Comparison of ENCODE assay signal across 14 cellular contexts in genomic region chr6:139327038-139327437, GRCh38. TPM values are rescaled to one million over a fixed set of nuclear protein-coding genes. Genes with fewer than 3 reads are reported as not detected.
A peak's percentile ranks its signal among the peaks of the same experiment; 100 is the strongest.
DNase-seq lines count a peak whose midpoint lies in the region; ATAC-seq and TF ChIP-seq lines count a peak whose summit lies in the region.
"Had no signal": no experiment of that assay in that cellular context is flagged by ENCODE, and none has a peak within 500 bp of the region (broad histone marks: within the 10 kb centered on the region; RNA-seq: fewer than 3 reads in every experiment).

No MANE protein-coding gene starts in this region.

- intact Hi-C loops in cardiac septum (cut with DNase I) (no loop called here), prostate gland (cut with DNase I) (no loop called here)

- no peaks in the 10 kb centered on the region; the same call in 1 of the 2 replicates for H3K9me3 ChIP-seq in MM.1S (replicated peaks; ENCODE audit: insufficient read depth, low read length)
- H3K9me3 ChIP-seq in prostate gland: no peaks in the 10 kb centered on the region
- H3K9me3 ChIP-seq: breast epithelium, thoracic aorta had no signal

- no peak for TF ChIP-seq POLR2A in prostate gland (IDR thresholded peaks at IDR 0.05)

- no peaks in the 10 kb centered on the region for H3K9me2 ChIP-seq in MM.1S (replicated peaks; ENCODE audit: insufficient read depth, low read length)

- H3K79me2 ChIP-seq in MM.1S (ENCODE audit: low read length): no peaks in the 10 kb centered on the region

- H3K27me3 ChIP-seq in MM.1S (replicated peaks; ENCODE audit: insufficient read depth, low read length): no peaks in the 10 kb centered on the region
- H3K27me3 ChIP-seq in prostate gland (replicated peaks; ENCODE audit: insufficient read depth): no peaks in the 10 kb centered on the region
- H3K27me3 ChIP-seq: breast epithelium had no signal

- TF ChIP-seq CTCF in MM.1S (IDR thresholded peaks at IDR 0.05; ENCODE audit: low read length): no peak
- no peak for TF ChIP-seq CTCF in prostate gland (IDR thresholded peaks at IDR 0.05)

- no peak overlapping the region for H3K4me3 ChIP-seq in MM.1S (ENCODE audit: low read length)
- H3K4me3 ChIP-seq in prostate gland: no peak overlapping the region
- H3K4me3 ChIP-seq: breast epithelium, thoracic aorta had no signal

- no peak overlapping the region; the same call in 1 of the 2 replicates for H3K9ac ChIP-seq in MM.1S (ENCODE audit: low read length)

- peak; percentile 54 for DNase-seq in CD1c-positive myeloid dendritic cell (ENCODE audit: extremely low spot score)
- DNase-seq in MM.1S: peak; percentile 7
- no peak for DNase-seq in stimulated activated CD8-positive, alpha-beta memory T cell treated with anti-CD3 and anti-CD28 coated beads, Interleukin-4, amount 100 ng/mL, for 48 hours
- no peak for DNase-seq in cardiac septum (ENCODE audit: low spot score)
- no peak for DNase-seq in AG08396 (ENCODE audit: low spot score)
- no peak for DNase-seq in prostate gland (ENCODE audit: low spot score)
- DNase-seq: activated CD4-positive, alpha-beta T cell treated with anti-CD3 and anti-CD28 coated beads for 4 hours; activated effector memory CD4-positive, alpha-beta T cell treated with anti-CD3 and anti-CD28 coated beads, Interleukin-2, amount 50 U/mL, for 16 hours had no signal

- no peaks in the 10 kb centered on the region for H3K36me3 ChIP-seq in MM.1S (replicated peaks; ENCODE audit: insufficient read depth, low read length)
- H3K36me3 ChIP-seq in prostate gland: no peaks in the 10 kb centered on the region
- H3K36me3 ChIP-seq: breast epithelium, thoracic aorta had no signal

- 91% methylated on average over 5 of the region's 5 CpGs for WGBS in prostate gland

- no peak overlapping the region for H2AFZ ChIP-seq in MM.1S (ENCODE audit: low read length)

- H4K20me1 ChIP-seq in MM.1S (ENCODE audit: insufficient read depth, low read length): no peaks in the 10 kb centered on the region

- H3K4me1 ChIP-seq in MM.1S (ENCODE audit: low read length): peaks cover 29% of the 10 kb centered on the region
- H3K4me1 ChIP-seq in prostate gland (replicated peaks): no peaks in the 10 kb centered on the region
- H3K4me1 ChIP-seq: breast epithelium had no signal

- peaks cover 26% of the 10 kb centered on the region for H3F3A ChIP-seq in MM.1S (ENCODE audit: insufficient read depth, low read length)

- H3K27ac ChIP-seq in MM.1S (ENCODE audit: low read length): peak overlapping the region; percentile 92; the same call in 1 of the 2 replicates
- no peak overlapping the region for H3K27ac ChIP-seq in prostate gland
- H3K27ac ChIP-seq: thoracic aorta had no signal

- ATAC-seq in GM19395 (IDR thresholded peaks at IDR 0.05; ENCODE audit: unreplicated experiment): peak; percentile 44
- peak; percentile 59 for ATAC-seq in HG02870 (IDR thresholded peaks at IDR 0.05; ENCODE audit: unreplicated experiment)
- ATAC-seq: esophagus mucosa, sciatic nerve had no signal

- H3K4me2 ChIP-seq in MM.1S (ENCODE audit: low read depth, low read length): peak overlapping the region; percentile 11; the same call in 1 of the 2 replicates

RNA-seq across cellular contexts. Expression of gene TXLNB, which starts 35.2 kb away (rescaled TPM):
- total RNA-seq in cardiac septum (135 TPM), prostate gland (1 to 10 TPM in 1 of 2 donors, under 1 TPM in 1; 0.32 to 1.2 TPM)

RNA-seq across cellular contexts. Expression of gene CITED2, which starts 47.4 kb away (rescaled TPM):
- 135 TPM for total RNA-seq in cardiac septum
- 100 to 1,000 TPM; 117 to 149 TPM for total RNA-seq in prostate gland

Comparison
In these comparisons a context has a peak if more than half of its experiments do, and no peak if none do; other contexts are left out.
1. DNase-seq: peak in CD1c-positive myeloid dendritic cell (single experiment) and MM.1S (single experiment); none in stimulated activated CD8-positive, alpha-beta memory T cell treated with anti-CD3 and anti-CD28 coated beads, Interleukin-4, amount 100 ng/mL, for 48 hours (single experiment), cardiac septum (single experiment), AG08396 (single experiment) and prostate gland (single experiment).
2. RNA of gene TXLNB, which starts 35.2 kb away (total RNA-seq): 135 TPM in cardiac septum (single experiment); 0.32 to 1.2 TPM in prostate gland; every median in the first group is over 10 times any median in the second.